In genomic region chr16:73321942-73322341, GRCh38 we compare ENCODE assay signal across 22 cellular contexts.
"Had no signal": no experiment of that assay in that cellular context is flagged by ENCODE, and none has a peak within 500 bp of the region (broad histone marks: within the 10 kb centered on the region; RNA-seq: fewer than 3 reads in every experiment).

No MANE protein-coding gene starts in this region.

- H3K4me1 ChIP-seq: SJSA1 had no signal

- H3K27ac ChIP-seq: SJSA1, SK-N-MC had no signal

- H3K27me3 ChIP-seq: MG63, SJSA1 had no signal

- DNase-seq: IMR-90, Karpas-422, KG1, MG63, NCI-H1092, NCI-H1417 treated with DMSO at 0.1 percent for 48 hours, NCI-H146, NCI-H1694 treated with DMSO at 0.1 percent for 48 hours, NCI-H2029, NCI-H2081 treated with DMSO at 0.1 percent for 48 hours, NCI-H2171, NCI-H226, NCI-H446, NCI-H510A, NCI-H524 treated with DMSO at 0.1 percent for 48 hours, NCI-H69, NCI-H774, Right ventricle myocardium superior, RPMI8226, SIG-M5 had no signal

- H3K9me3 ChIP-seq: MG63, SJSA1 had no signal

- H3K4me3 ChIP-seq: MG63, SJSA1, SK-N-MC had no signal

- H3K36me3 ChIP-seq: MG63, SJSA1 had no signal
